In genomic region chr17:30707724-30708240, GRCh38 we compare ENCODE assay signal across 8 cellular contexts.
DNase-seq lines count a peak whose midpoint lies in the region; ATAC-seq, FAIRE-seq and TF ChIP-seq lines count a peak whose summit lies in the region.
"Not testable (repeated sequence)": the region's sequence is repeated elsewhere in the genome, so short reads cannot be mapped to it uniquely, and the experiment has no call there.

No MANE protein-coding gene starts in this region.

- H3K36me3 ChIP-seq in GM12878 (ENCODE audit: control insufficient read depth in 2 of 2, insufficient read depth in 2 of 2, low read length in 1 of 2); gastroesophageal sphincter; small intestine (ENCODE audit: control insufficient read depth in 2 of 2, insufficient read depth in 2 of 2, low read length in 2 of 2): not testable (repeated sequence)

- in situ Hi-C loops in GM12878 (cut with MboI) = not testable (repeated sequence)

- H3K27me3 ChIP-seq in GM12878 (replicated peaks in 1 of 2; ENCODE audit: control insufficient read depth in 2 of 2, insufficient read depth in 2 of 2, low read length in 1 of 2); small intestine (ENCODE audit: control insufficient read depth in 2 of 2, insufficient read depth in 2 of 2, low read length in 2 of 2): not testable (repeated sequence)
- H3K27me3 ChIP-seq in gastroesophageal sphincter = peaks cover 31% of the 10 kb centered on the region

- peak overlapping the region; percentile 74; the same call in 1 of the 2 replicates for H3K9ac ChIP-seq in GM12878 (ENCODE audit: control insufficient read depth, insufficient read depth, low read length)

- H3K27ac ChIP-seq in C4-2B = peak overlapping the region; percentile 82
- not testable (repeated sequence) for H3K27ac ChIP-seq in GM12878 (ENCODE audit: control insufficient read depth, insufficient read depth)
- H3K27ac ChIP-seq in gastroesophageal sphincter = peak overlapping the region in 3 of 4 donors; percentile 74 to 80 (median 75)
- peak overlapping the region; percentile 46 to 82 for H3K27ac ChIP-seq in small intestine (ENCODE audit: low read depth in 1 of 2, low read length in 1 of 2)

- H3K4me1 ChIP-seq in GM12878 (ENCODE audit: control insufficient read depth, insufficient read depth, low read length); small intestine (ENCODE audit: control insufficient read depth in 2 of 2, insufficient read depth in 1 of 2, low read depth in 1 of 2, low read length in 1 of 2): not testable (repeated sequence)
- peaks cover 0 to 54% (median 10%) of the 10 kb centered on the region in 3 donors for H3K4me1 ChIP-seq in gastroesophageal sphincter

- not testable (repeated sequence) for H4K20me1 ChIP-seq in GM12878 (ENCODE audit: control insufficient read depth, insufficient read depth)

- ATAC-seq in T-helper 17 cell (peak; percentile 24), GM12878 (peak; percentile 56)
- ATAC-seq in gastroesophageal sphincter = not testable (repeated sequence)

- peaks cover 34% of the 10 kb centered on the region for H3K27me3 Mint-ChIP-seq in T-helper 17 cell
- not testable (repeated sequence) for H3K27me3 Mint-ChIP-seq in mesothelial cell of epicardium (ENCODE audit: low read depth)

- peak overlapping the region; percentile 96 for H3K4me3 ChIP-seq in GM12878
- H3K4me3 ChIP-seq in gastroesophageal sphincter = peak overlapping the region; percentile 67 to 88
- peak overlapping the region; percentile 49 to 85 for H3K4me3 ChIP-seq in small intestine (ENCODE audit: low read depth in 1 of 2, low read length in 2 of 2)

- SMC1A ChIA-PET in GM12878 (lab: Charles Lee; ENCODE audit: uncharacterized antibody, unreplicated experiment) = not testable (repeated sequence)

- WGBS in GM12878 (ENCODE audit: insufficient coverage, insufficient replicate concordance, low lambda C conversion rate, missing lambda C conversion rate) = 3% methylated on average over 17 of the region's 18 CpGs
- WGBS in gastroesophageal sphincter (ENCODE audit: low coverage in 1 of 2), 2 donors = 0% methylated on average over 12 to 14 of the region's 18 CpGs
- WGBS in small intestine, 3 donors = 0 to 2% (median 1%) methylated on average over 18 of the region's 18 CpGs

- POLR2A ChIA-PET in GM12878 (lab: Charles Lee) = not testable (repeated sequence)

- not testable (repeated sequence) for H3K9me3 ChIP-seq in T-helper 17 cell (ENCODE audit: control insufficient read depth, low read length, poor library complexity, severe bottlenecking); GM12878 (replicated peaks; ENCODE audit: control insufficient read depth, insufficient read depth, low read length); gastroesophageal sphincter; small intestine (ENCODE audit: control insufficient read depth, low read depth)

- H3K36me3 Mint-ChIP-seq in T-helper 17 cell (ENCODE audit: low read depth); mesothelial cell of epicardium: not testable (repeated sequence)

- TSS peak; percentile 76 for BruUV-seq in GM12878 (replicated peaks; lab: Mats Ljungman, UMichigan)

- RAD21 ChIA-PET in GM12878 (lab: Charles Lee; ENCODE audit: unreplicated experiment) = not testable (repeated sequence)

- not testable (repeated sequence) for FAIRE-seq in H54 (lab: Jason Lieb, UNC); small intestine (lab: Jason Lieb, UNC)
- peak; percentile 88 for FAIRE-seq in GM12878 (lab: Jason Lieb, UNC)

- H3K27ac Mint-ChIP-seq in T-helper 17 cell (peak overlapping the region; percentile 83), mesothelial cell of epicardium (peak overlapping the region; percentile 98)

- not testable (repeated sequence) for H3K79me2 ChIP-seq in GM12878 (ENCODE audit: control insufficient read depth, insufficient read depth, low read length)

- not testable (repeated sequence) for TF ChIP-seq EP300 in GM12878 (IDR thresholded peaks at IDR 0.05; ENCODE audit: borderline replicate concordance in 1 of 2, control insufficient read depth in 1 of 2, low read depth in 2 of 2, low read length in 2 of 2); gastroesophageal sphincter (IDR thresholded peaks at IDR 0.05)

- intact Hi-C loops in GM12878 (cut with micrococcal nuclease; ENCODE audit: unreplicated experiment) = not testable (repeated sequence)

- not testable (repeated sequence) for TF ChIP-seq POLR2A in H54 (IDR thresholded peaks at IDR 0.05; ENCODE audit: low read depth, low read length); GM12878 (IDR thresholded peaks at IDR 0.05; ENCODE audit: low read depth, low read length); gastroesophageal sphincter (IDR thresholded peaks at IDR 0.05)

- not testable (repeated sequence) for H3K9me3 Mint-ChIP-seq in mesothelial cell of epicardium

- H3K4me1 Mint-ChIP-seq in T-helper 17 cell (peaks cover 29% of the 10 kb centered on the region), mesothelial cell of epicardium (peaks cover 29% of the 10 kb centered on the region)

- peak overlapping the region; percentile 86 for H2AFZ ChIP-seq in GM12878 (ENCODE audit: control insufficient read depth, low read depth, low read length)

- TF ChIP-seq CTCF in C4-2B (conservative IDR thresholded peaks at IDR 0.05); GM12878 (IDR thresholded peaks at IDR 0.05 in 2 of 3, conservative IDR thresholded peaks at IDR 0.05 in 1 of 3; ENCODE audit: control insufficient read depth in 2 of 3, extremely low read depth in 1 of 3, insufficient read depth in 1 of 3, low read depth in 3 of 3, low read length in 3 of 3); gastroesophageal sphincter (IDR thresholded peaks at IDR 0.05); mesothelial cell of epicardium (IDR thresholded peaks at IDR 0.05; ENCODE audit: unreplicated experiment): not testable (repeated sequence)

- CTCF ChIA-PET in GM12878 (lab: Yijun Ruan, JAX) = interaction anchor here (0.9 kb wide), 1 partner anchor 11 kb away, joined by 3 read pairs; no protein-coding TSS in a partner anchor

- H3K4me2 ChIP-seq in GM12878 (ENCODE audit: control insufficient read depth, insufficient read depth) = peak overlapping the region; percentile 52

- not testable (repeated sequence) for TF ChIP-seq RAD21 in GM12878 (IDR thresholded peaks at IDR 0.05; ENCODE audit: insufficient read depth, low read depth, low read length)

- peak; percentile 34 for DNase-seq in H54 (ENCODE audit: insufficient read length, low spot score)
- DNase-seq in NCI-H1694 (lab: John Stamatoyannopoulos, UW) = peak; percentile 63
- DNase-seq in T-helper 17 cell; GM12878 (ENCODE audit: low read depth, low spot score); mesothelial cell of epicardium (ENCODE audit: low spot score in 2 of 2, unreplicated experiment in 2 of 2): not testable (repeated sequence)
- peak; percentile 44 for DNase-seq in small intestine

- H3K4me3 Mint-ChIP-seq in T-helper 17 cell = peak overlapping the region; percentile 98
- peak overlapping the region; percentile 87 for H3K4me3 Mint-ChIP-seq in mesothelial cell of epicardium
